In genomic region chr19:43562211-43562697, GRCh38 we compare ENCODE assay signal across 9 cellular contexts. TPM values are rescaled to one million over a fixed set of nuclear protein-coding genes. Genes with fewer than 3 reads are reported as not detected.
DNase-seq lines count a peak whose midpoint lies in the region; ATAC-seq and TF ChIP-seq lines count a peak whose summit lies in the region.
"Had no signal": no experiment of that assay in that cellular context is flagged by ENCODE, and none has a peak within 500 bp of the region (broad histone marks: within the 10 kb centered on the region; RNA-seq: fewer than 3 reads in every experiment).

No MANE protein-coding gene starts in this region.

- H3K36me3 Mint-ChIP-seq in activated naive CD4-positive, alpha-beta T cell treated with anti-CD3 and anti-CD28 coated beads, Interleukin-2, amount 50 U/mL, for 24 hours, result peaks cover 7% of the 10 kb centered on the region
- H3K36me3 Mint-ChIP-seq in activated T-helper 2 cell treated with anti-CD3 and anti-CD28 coated beads, Interferon-gamma antibody, Interleukin-2, Interleukin-4, amounts not matched to agents 10 μg/mL and 5 μg/mL and 100 μg/mL, durations not matched to agents 14 hours and 24 hours and 36 hours (ENCODE audit: low read depth), result peaks cover 39% of the 10 kb centered on the region

- H3K27me3 ChIP-seq in layer of hippocampus (ENCODE audit: control insufficient read depth, insufficient read depth, low read length) (no peaks in the 10 kb centered on the region), thoracic aorta (replicated peaks; ENCODE audit: insufficient read depth) (no peaks in the 10 kb centered on the region)

- TF ChIP-seq CTCF in thoracic aorta (IDR thresholded peaks at IDR 0.05), result no peak

- intact Hi-C loops in activated T-helper 2 cell treated with anti-CD3 and anti-CD28 coated beads, Interferon-gamma antibody, Interleukin-2, Interleukin-4, amounts not matched to agents 10 μg/mL and 5 μg/mL and 100 μg/mL, durations not matched to agents 14 hours and 24 hours and 36 hours (cut with micrococcal nuclease), result no loop called here

- no peaks in the 10 kb centered on the region for H3K9me3 ChIP-seq in thoracic aorta

- peak overlapping the region; percentile 51 for H3K4me3 Mint-ChIP-seq in activated naive CD4-positive, alpha-beta T cell treated with anti-CD3 and anti-CD28 coated beads, Interleukin-2, amount 50 U/mL, for 24 hours
- peak overlapping the region; percentile 0 for H3K4me3 Mint-ChIP-seq in activated T-helper 2 cell treated with anti-CD3 and anti-CD28 coated beads, Interferon-gamma antibody, Interleukin-2, Interleukin-4, amounts not matched to agents 10 μg/mL and 5 μg/mL and 100 μg/mL, durations not matched to agents 14 hours and 24 hours and 36 hours (ENCODE audit: low read depth)
- H3K4me3 Mint-ChIP-seq: nephron progenitor cell had no signal

- no peak for ATAC-seq in thoracic aorta (ENCODE audit: insufficient number of reproducible peaks, low FRiP score, low read depth)

- peaks cover 6 to 21% of the 10 kb centered on the region in 2 donors for H3K4me1 ChIP-seq in thoracic aorta (ENCODE audit: control insufficient read depth in 1 of 2, low read depth in 2 of 2)

- H3K27me3 Mint-ChIP-seq in activated naive CD4-positive, alpha-beta T cell treated with anti-CD3 and anti-CD28 coated beads, Interleukin-2, amount 50 U/mL, for 24 hours, result no peaks in the 10 kb centered on the region
- H3K27me3 Mint-ChIP-seq in activated T-helper 2 cell treated with anti-CD3 and anti-CD28 coated beads, Interferon-gamma antibody, Interleukin-2, Interleukin-4, amounts not matched to agents 10 μg/mL and 5 μg/mL and 100 μg/mL, durations not matched to agents 14 hours and 24 hours and 36 hours (ENCODE audit: low read depth), result no peaks in the 10 kb centered on the region

- no peak overlapping the region for H3K4me3 ChIP-seq in thoracic aorta

- H3K36me3 ChIP-seq in thoracic aorta, result peaks cover 14% of the 10 kb centered on the region

- H3K27ac Mint-ChIP-seq in activated naive CD4-positive, alpha-beta T cell treated with anti-CD3 and anti-CD28 coated beads, Interleukin-2, amount 50 U/mL, for 24 hours, result peak overlapping the region; percentile 83
- peak overlapping the region; percentile 66 for H3K27ac Mint-ChIP-seq in activated T-helper 2 cell treated with anti-CD3 and anti-CD28 coated beads, Interferon-gamma antibody, Interleukin-2, Interleukin-4, amounts not matched to agents 10 μg/mL and 5 μg/mL and 100 μg/mL, durations not matched to agents 14 hours and 24 hours and 36 hours
- H3K27ac Mint-ChIP-seq: nephron progenitor cell had no signal

- H3K27ac ChIP-seq in layer of hippocampus (ENCODE audit: low read depth, low read length) (peak overlapping the region; percentile 66), thoracic aorta (peak overlapping the region; percentile 58 to 73)

- no peaks in the 10 kb centered on the region for H3K9me3 Mint-ChIP-seq in activated naive CD4-positive, alpha-beta T cell treated with anti-CD3 and anti-CD28 coated beads, Interleukin-2, amount 50 U/mL, for 24 hours
- no peaks in the 10 kb centered on the region for H3K9me3 Mint-ChIP-seq in activated T-helper 2 cell treated with anti-CD3 and anti-CD28 coated beads, Interferon-gamma antibody, Interleukin-2, Interleukin-4, amounts not matched to agents 10 μg/mL and 5 μg/mL and 100 μg/mL, durations not matched to agents 14 hours and 24 hours and 36 hours
- H3K9me3 Mint-ChIP-seq: nephron progenitor cell had no signal

- peaks cover 63% of the 10 kb centered on the region for H3K4me1 Mint-ChIP-seq in activated naive CD4-positive, alpha-beta T cell treated with anti-CD3 and anti-CD28 coated beads, Interleukin-2, amount 50 U/mL, for 24 hours
- H3K4me1 Mint-ChIP-seq in activated T-helper 2 cell treated with anti-CD3 and anti-CD28 coated beads, Interferon-gamma antibody, Interleukin-2, Interleukin-4, amounts not matched to agents 10 μg/mL and 5 μg/mL and 100 μg/mL, durations not matched to agents 14 hours and 24 hours and 36 hours (ENCODE audit: low read depth), result peaks cover 32% of the 10 kb centered on the region

- DNase-seq in activated naive CD4-positive, alpha-beta T cell treated with anti-CD3 and anti-CD28 coated beads, Interleukin-2, amount 50 U/mL, for 16 hours, result no peak
- no peak for DNase-seq in activated T-helper 2 cell treated with anti-CD3 and anti-CD28 coated beads, Interferon-gamma antibody, Interleukin-2, Interleukin-4, amounts not matched to agents 10 μg/mL and 5 μg/mL and 100 μg/mL, durations not matched to agents 14 hours and 24 hours and 36 hours (ENCODE audit: low spot score)
- DNase-seq in thoracic aorta (ENCODE audit: low spot score), result no peak
- no peak for DNase-seq in stimulated activated CD4-positive, alpha-beta T cell treated with anti-CD3 and anti-CD28 coated beads, Interleukin-2, amount 100 ng/mL, for 48 hours
- DNase-seq in NCI-H2196 treated with DMSO at 0.1 percent for 48 hours (lab: John Stamatoyannopoulos, UW; ENCODE audit: unreplicated experiment), result no peak
- DNase-seq in putamen (ENCODE audit: low spot score), result no peak
- DNase-seq: nephron progenitor cell had no signal

RNA-seq across cellular contexts. Expression of gene XRCC1, which starts 13.1 kb away (rescaled TPM):
- 27.3 and 27.5 TPM in 2 replicates for total RNA-seq in activated T-helper 2 cell treated with anti-CD3 and anti-CD28 coated beads, Interferon-gamma antibody, Interleukin-2, Interleukin-4, amounts not matched to agents 10 μg/mL and 5 μg/mL and 100 μg/mL, durations not matched to agents 14 hours and 24 hours and 36 hours
- total RNA-seq in thoracic aorta, result 10 to 100 TPM; 24.3 to 30.2 TPM

RNA-seq across cellular contexts. Expression of gene PINLYP, which starts 13.3 kb away (rescaled TPM):
- total RNA-seq in activated T-helper 2 cell treated with anti-CD3 and anti-CD28 coated beads, Interferon-gamma antibody, Interleukin-2, Interleukin-4, amounts not matched to agents 10 μg/mL and 5 μg/mL and 100 μg/mL, durations not matched to agents 14 hours and 24 hours and 36 hours, result 9.0 and 9.1 TPM in 2 replicates
- total RNA-seq in thoracic aorta, result 10 to 100 TPM in 1 of 2 donors, 1 to 10 TPM in 1; 6.6 to 11.9 TPM

RNA-seq across cellular contexts. Expression of gene ZNF575, which starts 29.3 kb away (rescaled TPM):
- total RNA-seq in activated T-helper 2 cell treated with anti-CD3 and anti-CD28 coated beads, Interferon-gamma antibody, Interleukin-2, Interleukin-4, amounts not matched to agents 10 μg/mL and 5 μg/mL and 100 μg/mL, durations not matched to agents 14 hours and 24 hours and 36 hours, result 1.7 and 2.1 TPM in 2 replicates
- 1 to 10 TPM in 1 of 2 donors, not detected in 1; 1.6 TPM for total RNA-seq in thoracic aorta

RNA-seq across cellular contexts. Expression of gene IRGQ, which starts 33.7 kb away (rescaled TPM):
- 27.8 and 32.7 TPM in 2 replicates for total RNA-seq in activated T-helper 2 cell treated with anti-CD3 and anti-CD28 coated beads, Interferon-gamma antibody, Interleukin-2, Interleukin-4, amounts not matched to agents 10 μg/mL and 5 μg/mL and 100 μg/mL, durations not matched to agents 14 hours and 24 hours and 36 hours
- 10 to 100 TPM; 24.4 to 37.2 TPM for total RNA-seq in thoracic aorta

RNA-seq across cellular contexts. Expression of gene ZNF576, which starts 34.1 kb away (rescaled TPM):
- 14.5 and 14.8 TPM in 2 replicates for total RNA-seq in activated T-helper 2 cell treated with anti-CD3 and anti-CD28 coated beads, Interferon-gamma antibody, Interleukin-2, Interleukin-4, amounts not matched to agents 10 μg/mL and 5 μg/mL and 100 μg/mL, durations not matched to agents 14 hours and 24 hours and 36 hours
- 10 to 100 TPM in 1 of 2 donors, 1 to 10 TPM in 1; 4.6 to 20.2 TPM for total RNA-seq in thoracic aorta
